12 cellular contexts compared by ENCODE assay signal in genomic region chr2:134087371-134087921, GRCh38.
A peak's percentile ranks its signal among the peaks of the same experiment; 100 is the strongest.
DNase-seq lines count a peak whose midpoint lies in the region; ATAC-seq and TF ChIP-seq lines count a peak whose summit lies in the region.
"Had no signal": no experiment of that assay in that cellular context is flagged by ENCODE, and none has a peak within 500 bp of the region (broad histone marks: within the 10 kb centered on the region; RNA-seq: fewer than 3 reads in every experiment).

No MANE protein-coding gene starts in this region.

- no peak for TF ChIP-seq CTCF in nephron (IDR thresholded peaks at IDR 0.05; ENCODE audit: unreplicated experiment in 3 of 3)
- no peak for TF ChIP-seq CTCF in omental fat pad (IDR thresholded peaks at IDR 0.05)

- H3K27me3 Mint-ChIP-seq in nephron (ENCODE audit: low read depth): peaks cover 6% of the 10 kb centered on the region

- peak overlapping the region; percentile 86 to 93 (median 92) for H3K27ac Mint-ChIP-seq in nephron

- H3K4me1 Mint-ChIP-seq in nephron: peaks cover 7% of the 10 kb centered on the region

- H3K4me3 Mint-ChIP-seq in nephron: no peak overlapping the region

- no peak for DNase-seq in omental fat pad (ENCODE audit: low spot score)
- no peak for DNase-seq in T-helper 1 cell
- no peak for DNase-seq in NCI-H1694 (lab: John Stamatoyannopoulos, UW)
- no peak for DNase-seq in AML-193 (lab: John Stamatoyannopoulos, UW)
- DNase-seq: DMS153; foreskin keratinocyte; SK-N-SH; stimulated activated CD4-positive, alpha-beta T cell treated with anti-CD3 and anti-CD28 coated beads, Interleukin-4, amount 100 ng/mL, for 4 hours had no signal

- ATAC-seq in GM19035 (IDR thresholded peaks at IDR 0.05; ENCODE audit: unreplicated experiment) (peak; percentile 69), HG02623 (IDR thresholded peaks at IDR 0.05; ENCODE audit: unreplicated experiment) (peak; percentile 52), HG03565 (IDR thresholded peaks at IDR 0.05; ENCODE audit: unreplicated experiment) (peak; percentile 56), omental fat pad (ENCODE audit: low FRiP score) (no peak)
- ATAC-seq: foreskin keratinocyte had no signal

- H3K36me3 Mint-ChIP-seq in nephron (ENCODE audit: low read depth): no peaks in the 10 kb centered on the region

- H3K9me3 Mint-ChIP-seq in nephron: peaks cover 8% of the 10 kb centered on the region
